Comparison of ENCODE assay signal across 12 cellular contexts in the genomic region with DNA sequence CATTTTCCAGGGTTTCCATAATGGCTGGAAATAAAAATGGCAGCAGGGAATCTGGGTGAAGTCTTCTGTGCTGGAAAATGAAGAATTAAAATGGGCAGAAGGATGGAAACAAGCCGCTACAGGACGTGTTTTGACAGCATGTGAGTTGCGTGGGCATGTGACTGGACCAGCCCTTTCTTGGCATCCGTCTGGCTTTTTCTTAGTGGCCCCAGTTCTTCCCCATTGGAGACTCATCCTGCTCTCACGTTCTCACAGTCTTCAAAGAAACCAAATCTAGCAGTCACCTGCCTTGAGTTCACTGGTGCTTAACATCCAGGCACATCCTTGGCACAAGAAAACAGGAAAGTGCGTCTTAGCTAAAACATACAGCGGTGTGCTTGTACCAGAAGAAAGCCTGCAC.
"Had no signal": no experiment of that assay in that cellular context is flagged by ENCODE, and none has a peak within 500 bp of the region (broad histone marks: within the 10 kb centered on the region; RNA-seq: fewer than 3 reads in every experiment).

No MANE protein-coding gene starts in this region.

- H3K4me3 ChIP-seq: breast epithelium, hepatocyte, neural progenitor cell, smooth muscle cell, tibial nerve, vagina had no signal

- H3K4me1 ChIP-seq: breast epithelium, parathyroid adenoma had no signal

- H2AFZ ChIP-seq: hepatocyte, neural progenitor cell, parathyroid adenoma had no signal

- H3K27me3 ChIP-seq: breast epithelium, hepatocyte, neural progenitor cell, tibial nerve, vagina had no signal

- H3K36me3 ChIP-seq: breast epithelium, neural progenitor cell, vagina had no signal

- H3K9me3 ChIP-seq: breast epithelium, tibial nerve, vagina had no signal

- H3K4me3 Mint-ChIP-seq: activated CD8-positive, alpha-beta T cell treated with anti-CD3 and anti-CD28 coated beads, Interleukin-2, amount 10 ng/mL, durations not matched to agents 7 days and 5 days; activated naive CD8-positive, alpha-beta T cell treated with anti-CD3 and anti-CD28 coated beads for 36 hours; neural progenitor cell had no signal

- H3K27ac ChIP-seq: breast epithelium, hepatocyte, neural progenitor cell, parathyroid adenoma, vagina had no signal

- H3K27me3 Mint-ChIP-seq: activated naive CD8-positive, alpha-beta T cell treated with anti-CD3 and anti-CD28 coated beads for 36 hours had no signal

- H3K79me2 ChIP-seq: hepatocyte, parathyroid adenoma had no signal

- DNase-seq: activated CD8-positive, alpha-beta T cell treated with anti-CD3 and anti-CD28 coated beads, Interleukin-2, amount 10 ng/mL, durations not matched to agents 7 days and 5 days; activated naive CD8-positive, alpha-beta T cell treated with anti-CD3 and anti-CD28 coated beads for 36 hours; left ventricle myocardium superior; SW 1271; T-helper 9 cell had no signal

- H3K9ac ChIP-seq: neural progenitor cell, parathyroid adenoma had no signal

- H3K4me2 ChIP-seq: hepatocyte, neural progenitor cell had no signal

- ATAC-seq: activated CD8-positive, alpha-beta T cell treated with anti-CD3 and anti-CD28 coated beads, Interleukin-2, amount 10 ng/mL, durations not matched to agents 7 days and 5 days had no signal

- H3K27ac Mint-ChIP-seq: activated naive CD8-positive, alpha-beta T cell treated with anti-CD3 and anti-CD28 coated beads for 36 hours had no signal
